ENCODE assay signal across 11 cellular contexts in genomic region chr20:10454135-10454750, GRCh38. TPM values are rescaled to one million over a fixed set of nuclear protein-coding genes. Genes with fewer than 3 reads are reported as not detected.
DNase-seq lines count a peak whose midpoint lies in the region; ATAC-seq and TF ChIP-seq lines count a peak whose summit lies in the region.
"Had no signal": no experiment of that assay in that cellular context is flagged by ENCODE, and none has a peak within 500 bp of the region (broad histone marks: within the 10 kb centered on the region; RNA-seq: fewer than 3 reads in every experiment).

No MANE protein-coding gene starts in this region.

- DNase-seq in SIG-M5 treated with dmso at 0.1 percent for 504 hours (lab: John Stamatoyannopoulos, UW; ENCODE audit: unreplicated experiment) (peak; percentile 21), SIG-M5 (lab: John Stamatoyannopoulos, UW) (no peak), NCI-H524 treated with DMSO at 0.1 percent for 48 hours (lab: John Stamatoyannopoulos, UW) (peak; percentile 80), natural killer cell (no peak), ureter (ENCODE audit: low spot score) (no peak), HT-29 (ENCODE audit: low spot score) (no peak)
- DNase-seq: activated T-cell treated with anti-CD3 and anti-CD28 coated beads, Interleukin-2, amount 50 U/mL, for 48 hours; HFFc6; NCI-H1092 had no signal

- H3K4me3 Mint-ChIP-seq in natural killer cell, result no peak overlapping the region
- H3K4me3 Mint-ChIP-seq: HFFc6 had no signal

- peaks cover 16% of the 10 kb centered on the region in 2 donors for H3K4me1 Mint-ChIP-seq in natural killer cell

- H3K27ac Mint-ChIP-seq in natural killer cell, result peak overlapping the region; percentile 30 to 84
- H3K27ac Mint-ChIP-seq: HFFc6 had no signal

- ATAC-seq in GM21723 (IDR thresholded peaks at IDR 0.05; ENCODE audit: unreplicated experiment), result peak; percentile 62
- no peak for ATAC-seq in natural killer cell
- no peak for ATAC-seq in GM18870 (IDR thresholded peaks at IDR 0.05; ENCODE audit: unreplicated experiment)

- no peak for TF ChIP-seq CTCF in natural killer cell (IDR thresholded peaks at IDR 0.05)

- intact Hi-C loops in natural killer cell (cut with micrococcal nuclease), result no loop called here

- no peaks in the 10 kb centered on the region for H3K36me3 Mint-ChIP-seq in natural killer cell

- H3K9me3 Mint-ChIP-seq in natural killer cell, result peaks cover 2 to 3% of the 10 kb centered on the region in 2 donors

- no peaks in the 10 kb centered on the region for H3K27me3 Mint-ChIP-seq in natural killer cell (ENCODE audit: low read depth in 2 of 2)

RNA-seq across cellular contexts. Expression of gene SLX4IP, which starts 19.1 kb away (rescaled TPM):
- total RNA-seq in natural killer cell (1 to 10 TPM; 2.9 to 5.5 (median 5.2) TPM), ureter (11.1 TPM)
- total RNA-seq in HT-29 (2014; rRNA removed; shearing (Covaris generic)), result 1.4 TPM in 2 replicates

RNA-seq across cellular contexts. Expression of gene MKKS, which starts 20.2 kb away (rescaled TPM):
- total RNA-seq in natural killer cell (1 to 10 TPM; 3.5 to 6.2 (median 3.6) TPM), ureter (16.7 TPM)
- total RNA-seq in HT-29 (2014; rRNA removed; shearing (Covaris generic)), result 4.2 and 5.5 TPM in 2 replicates

Comparison
In these comparisons a context has a peak if more than half of its experiments do, and no peak if none do; other contexts are left out.
1. DNase-seq: peak in SIG-M5 treated with dmso at 0.1 percent for 504 hours (single experiment) and NCI-H524 treated with DMSO at 0.1 percent for 48 hours (single experiment); none in SIG-M5 (single experiment), natural killer cell (single experiment), ureter (single experiment) and HT-29 (single experiment).